In the genomic region with DNA sequence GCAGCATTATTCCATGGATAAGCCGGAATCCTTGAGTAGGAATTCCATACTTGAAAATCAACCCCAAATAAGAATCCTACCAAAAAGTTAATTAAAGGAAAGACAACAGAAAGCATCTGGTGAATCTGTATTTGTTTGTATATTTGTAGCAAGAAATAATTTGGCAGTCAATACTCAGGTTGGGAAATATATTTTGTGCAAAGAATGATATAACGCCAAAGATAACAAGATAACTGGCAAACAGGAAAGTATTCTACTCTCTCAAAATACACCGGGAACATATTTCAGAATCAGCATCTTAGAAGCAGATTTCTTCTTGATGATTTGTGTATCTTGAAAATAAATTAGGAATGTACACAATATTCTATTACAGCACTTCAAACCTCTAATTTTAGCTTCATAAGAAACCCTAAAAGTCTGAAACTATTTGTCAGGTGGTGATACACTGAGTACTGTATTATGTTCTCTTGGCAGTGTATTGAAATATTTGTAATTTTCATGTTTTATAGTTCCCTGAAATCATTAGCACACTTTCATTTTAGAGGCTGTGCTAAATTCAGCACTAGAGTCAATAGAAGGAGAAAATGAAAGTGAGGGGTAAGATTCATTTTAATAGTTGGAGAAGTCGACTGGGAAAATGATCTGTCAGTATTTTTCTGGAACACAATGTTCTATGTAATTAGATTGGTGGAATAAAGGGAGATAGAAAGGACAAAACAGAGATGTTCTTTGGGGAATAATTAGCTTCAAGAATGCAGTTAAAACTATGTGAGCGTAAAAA, we compare ENCODE assay signal across 18 cellular contexts.
DNase-seq lines count a peak whose midpoint lies in the region; ATAC-seq, FAIRE-seq and TF ChIP-seq lines count a peak whose summit lies in the region.
"Had no signal": no experiment of that assay in that cellular context is flagged by ENCODE, and none has a peak within 500 bp of the region (broad histone marks: within the 10 kb centered on the region; RNA-seq: fewer than 3 reads in every experiment).

No MANE protein-coding gene starts in this region.

- no peak for FAIRE-seq in GM12892 (lab: Jason Lieb, UNC)
- FAIRE-seq: RCC 7860, TTC549 had no signal

- H3K4me1 Mint-ChIP-seq in nephron progenitor cell, result no peaks in the 10 kb centered on the region
- no peaks in the 10 kb centered on the region for H3K4me1 Mint-ChIP-seq in activated CD4-positive, alpha-beta T cell treated with anti-CD3 and anti-CD28 coated beads for 36 hours

- DNase-seq in fibroblast of the aortic adventitia (ENCODE audit: low read depth) (peak; percentile 35), nephron progenitor cell (no peak), dedifferentiated amniotic fluid mesenchymal stem cell (ENCODE audit: extremely low spot score) (no peak), GM12892 (ENCODE audit: insufficient read length) (no peak)
- no peak for DNase-seq in activated CD4-positive, alpha-beta T cell treated with anti-CD3 and anti-CD28 coated beads for 36 hours
- DNase-seq: 8988T, COR-L47, hippocampal formation, Kasumi-1, retina, testis had no signal

- H3K27me3 Mint-ChIP-seq in nephron progenitor cell (ENCODE audit: low read depth, poor library complexity), result no peaks in the 10 kb centered on the region
- H3K27me3 Mint-ChIP-seq in activated CD4-positive, alpha-beta T cell treated with anti-CD3 and anti-CD28 coated beads for 36 hours, result no peaks in the 10 kb centered on the region
- H3K27me3 Mint-ChIP-seq: activated naive CD4-positive, alpha-beta T cell treated with anti-CD3 and anti-CD28 coated beads, Interleukin-2, amount 50 U/mL, for 24 hours had no signal

- no peaks in the 10 kb centered on the region for H3K27me3 ChIP-seq in ACC112 (ENCODE audit: insufficient read depth, low read length)
- H3K27me3 ChIP-seq: testis had no signal

- peak overlapping the region; percentile 99 for H2AFZ ChIP-seq in ACC112 (ENCODE audit: low read length, unreplicated experiment)

- H3K9me3 Mint-ChIP-seq in nephron progenitor cell, result no peaks in the 10 kb centered on the region
- no peaks in the 10 kb centered on the region for H3K9me3 Mint-ChIP-seq in activated CD4-positive, alpha-beta T cell treated with anti-CD3 and anti-CD28 coated beads for 36 hours (ENCODE audit: low read depth)
- H3K9me3 Mint-ChIP-seq: activated naive CD4-positive, alpha-beta T cell treated with anti-CD3 and anti-CD28 coated beads, Interleukin-2, amount 50 U/mL, for 24 hours had no signal

- no peak for TF ChIP-seq CTCF in VCaP (conservative IDR thresholded peaks at IDR 0.05)
- no peak for TF ChIP-seq CTCF in fibroblast of the aortic adventitia (IDR thresholded peaks at IDR 0.05; ENCODE audit: insufficient read depth, low read length)
- no peak for TF ChIP-seq CTCF in nephron progenitor cell (IDR thresholded peaks at IDR 0.05)

- no peaks in the 10 kb centered on the region for H3K79me2 ChIP-seq in ACC112 (ENCODE audit: control insufficient read depth, insufficient read depth, low read length, unreplicated experiment)

- POLR2A ChIA-PET in activated CD4-positive, alpha-beta T cell treated with anti-CD3 and anti-CD28 coated beads for 36 hours (lab: Charles Lee), result no interaction called here

- H3K36me3 ChIP-seq in ACC112 (ENCODE audit: insufficient read depth, low read length), result 0 out of 2 replicates have a peak, but pooled peaks cover 2% of the 10 kb centered on the region

- H3K4me3 ChIP-seq in ACC112 (ENCODE audit: low read depth, low read length) (peak overlapping the region; percentile 66), fibroblast of the aortic adventitia (ENCODE audit: low read depth, low read length) (no peak overlapping the region)
- H3K4me3 ChIP-seq: testis had no signal

- H3K36me3 Mint-ChIP-seq in nephron progenitor cell (ENCODE audit: low read depth), result no peaks in the 10 kb centered on the region
- no peaks in the 10 kb centered on the region for H3K36me3 Mint-ChIP-seq in activated CD4-positive, alpha-beta T cell treated with anti-CD3 and anti-CD28 coated beads for 36 hours (ENCODE audit: low read depth)
- H3K36me3 Mint-ChIP-seq: activated naive CD4-positive, alpha-beta T cell treated with anti-CD3 and anti-CD28 coated beads, Interleukin-2, amount 50 U/mL, for 24 hours; mesothelial cell of epicardium had no signal

- peak overlapping the region; percentile 14 for H3K27ac Mint-ChIP-seq in nephron progenitor cell
- H3K27ac Mint-ChIP-seq in activated CD4-positive, alpha-beta T cell treated with anti-CD3 and anti-CD28 coated beads for 36 hours, result no peak overlapping the region
- H3K27ac Mint-ChIP-seq: activated naive CD4-positive, alpha-beta T cell treated with anti-CD3 and anti-CD28 coated beads, Interleukin-2, amount 50 U/mL, for 24 hours; mesothelial cell of epicardium had no signal

- H3K27ac ChIP-seq in ACC112 (ENCODE audit: low read depth, low read length), result peak overlapping the region; percentile 81
- peak overlapping the region; percentile 37; the same call in 1 of the 2 replicates for H3K27ac ChIP-seq in VCaP

- H3K4me1 ChIP-seq in ACC112 (ENCODE audit: control insufficient read depth, insufficient read depth, low read length, unreplicated experiment), result peaks cover 21% of the 10 kb centered on the region

- intact Hi-C loops in activated CD4-positive, alpha-beta T cell treated with anti-CD3 and anti-CD28 coated beads for 36 hours (cut with DNase I, micrococcal nuclease), result no loop called here

- CTCF ChIA-PET in activated CD4-positive, alpha-beta T cell treated with anti-CD3 and anti-CD28 coated beads for 36 hours (lab: Charles Lee), result interaction anchor here (0.6 kb wide), 1 partner anchor 615 kb away, joined by 3 read pairs; no protein-coding TSS in a partner anchor

- no peak for TF ChIP-seq POLR2A in GM12892 (IDR thresholded peaks at IDR 0.05; ENCODE audit: low read depth, low read length)

- ATAC-seq in HG03135 (IDR thresholded peaks at IDR 0.05; ENCODE audit: unreplicated experiment), result no peak
- no peak for ATAC-seq in activated CD4-positive, alpha-beta T cell treated with anti-CD3 and anti-CD28 coated beads for 36 hours

- H3K4me3 Mint-ChIP-seq in nephron progenitor cell, result no peak overlapping the region
- no peak overlapping the region for H3K4me3 Mint-ChIP-seq in activated CD4-positive, alpha-beta T cell treated with anti-CD3 and anti-CD28 coated beads for 36 hours
- H3K4me3 Mint-ChIP-seq: activated naive CD4-positive, alpha-beta T cell treated with anti-CD3 and anti-CD28 coated beads, Interleukin-2, amount 50 U/mL, for 24 hours; mesothelial cell of epicardium had no signal
